ENCODE assay signal across 1 cellular context in genomic region chr19:52962394-52963228, GRCh38.
TF ChIP-seq lines count a peak whose summit lies in the region.

Gene ZNF816, minus strand, starts transcription at chr19:52962881. Its CDS starts 6,792 bp downstream, at chr19:52956089.

TF ChIP-seq in H1, 55 proteins besides CTCF, POLR2A, EP300 and RAD21:
- TF ChIP-seq MAFK (IDR thresholded peaks at IDR 0.05; ENCODE audit: low read depth, low read length) (no peak), SP1 (IDR thresholded peaks at IDR 0.05; ENCODE audit: low read depth, low read length) (peak; percentile 37; the same call in 1 of the 2 replicates), EGR1 (IDR thresholded peaks at IDR 0.05; ENCODE audit: borderline replicate concordance, low read depth, low read length) (peak; percentile 94; the same call in 1 of the 2 replicates), HDAC2 (IDR thresholded peaks at IDR 0.05; ENCODE audit: borderline replicate concordance in 1 of 2, low read depth in 2 of 2, low read length in 2 of 2) (peak in 1 of 2 experiments; percentile 55; a peak in 1 of 4 replicates), CBX8 (IDR thresholded peaks at IDR 0.05; ENCODE audit: borderline replicate concordance, low read depth, low read length) (no peak), KDM1A (IDR thresholded peaks at IDR 0.05; ENCODE audit: borderline replicate concordance, low read length) (no peak), HDAC6 (IDR thresholded peaks at IDR 0.05; ENCODE audit: low read depth, low read length) (no peak), SP4 (IDR thresholded peaks at IDR 0.05; ENCODE audit: low read length) (no peak), PHF8 (conservative IDR thresholded peaks at IDR 0.05; ENCODE audit: low read depth, low read length) (peak; percentile 71), TAF7 (optimal IDR thresholded peaks at IDR 0.05; ENCODE audit: borderline replicate concordance, low read depth, low read length) (no peak), KDM4A (IDR thresholded peaks at IDR 0.05; ENCODE audit: low read depth, low read length, severe bottlenecking) (no peak), BRCA1 (IDR thresholded peaks at IDR 0.05; ENCODE audit: low read depth, low read length) (no peak), BCL11A (IDR thresholded peaks at IDR 0.05; ENCODE audit: low read depth in 2 of 2, low read length in 2 of 2) (no peak), SIN3A (conservative IDR thresholded peaks at IDR 0.05 in 1 of 2, IDR thresholded peaks at IDR 0.05 in 1 of 2; ENCODE audit: low read depth in 1 of 2, low read length in 2 of 2) (peak in 1 of 2 experiments; percentile 83; a peak in 1 of 4 replicates), CEBPB (IDR thresholded peaks at IDR 0.05; ENCODE audit: low read depth, low read length) (no peak), CREB1 (IDR thresholded peaks at IDR 0.05) (peak; percentile 57), USF2 (IDR thresholded peaks at IDR 0.05; ENCODE audit: low read length) (no peak), RBBP5 (IDR thresholded peaks at IDR 0.05; ENCODE audit: borderline replicate concordance, low read depth, low read length) (no peak), EZH2 (IDR thresholded peaks at IDR 0.05; ENCODE audit: low read depth, low read length, severe bottlenecking) (no peak), CHD1 (IDR thresholded peaks at IDR 0.05; ENCODE audit: low read depth, low read length) (no peak), GABPA (IDR thresholded peaks at IDR 0.05; ENCODE audit: borderline replicate concordance, insufficient read depth, low read length) (no peak; the same call in 1 of the 2 replicates), TBP (IDR thresholded peaks at IDR 0.05; ENCODE audit: low read depth, low read length) (peak; percentile 67), SIRT6 (IDR thresholded peaks at IDR 0.05; ENCODE audit: low read length) (no peak), RFX5 (IDR thresholded peaks at IDR 0.05; ENCODE audit: borderline replicate concordance, low read depth, low read length) (no peak), POU5F1 (IDR thresholded peaks at IDR 0.05; ENCODE audit: low read depth, low read length) (no peak), NANOG (IDR thresholded peaks at IDR 0.05; ENCODE audit: insufficient read depth, low read depth, low read length, poor library complexity, severe bottlenecking) (no peak), POLR2AphosphoS5 (IDR thresholded peaks at IDR 0.05; ENCODE audit: low read depth, low read length) (peak; percentile 83), ASH2L (IDR thresholded peaks at IDR 0.05; ENCODE audit: low read length) (peak; percentile 89), JUN (IDR thresholded peaks at IDR 0.05; ENCODE audit: low read depth, low read length) (no peak), BACH1 (IDR thresholded peaks at IDR 0.05; ENCODE audit: low read length) (peak; percentile 31; the same call in 1 of the 2 replicates), TCF12 (IDR thresholded peaks at IDR 0.05; ENCODE audit: low read depth, low read length) (no peak), TAF1 (IDR thresholded peaks at IDR 0.05; ENCODE audit: low read depth, low read length) (peak; percentile 83), MAX (IDR thresholded peaks at IDR 0.05) (peak; percentile 11; the same call in 1 of the 2 replicates), SAP30 (IDR thresholded peaks at IDR 0.05; ENCODE audit: insufficient read depth, insufficient replicate concordance, low read length) (peak; percentile 56)
- TF ChIP-seq, protein P1, sequence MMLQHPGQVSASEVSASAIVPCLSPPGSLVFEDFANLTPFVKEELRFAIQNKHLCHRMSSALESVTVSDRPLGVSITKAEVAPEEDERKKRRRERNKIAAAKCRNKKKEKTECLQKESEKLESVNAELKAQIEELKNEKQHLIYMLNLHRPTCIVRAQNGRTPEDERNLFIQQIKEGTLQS (IDR thresholded peaks at IDR 0.05; ENCODE audit: insufficient read depth, low read depth, low read length): no peak
